25 cellular contexts compared by ENCODE assay signal in genomic region chrX:47927212-47927611, GRCh38.
"Had no signal": no experiment of that assay in that cellular context is flagged by ENCODE, and none has a peak within 500 bp of the region (broad histone marks: within the 10 kb centered on the region; RNA-seq: fewer than 3 reads in every experiment).

No MANE protein-coding gene starts in this region.

- H3K27ac Mint-ChIP-seq: activated CD4-positive, alpha-beta T cell treated with anti-CD3 and anti-CD28 coated beads, Interleukin-2, amount 10 ng/mL, durations not matched to agents 7 days and 5 days; activated CD8-positive, alpha-beta memory T cell treated with anti-CD3 and anti-CD28 coated beads, Interleukin-2, amount 10 ng/mL, durations not matched to agents 7 days and 5 days; activated CD8-positive, alpha-beta T cell treated with anti-CD3 and anti-CD28 coated beads for 36 hours; activated naive CD8-positive, alpha-beta T cell treated with anti-CD3 and anti-CD28 coated beads, Interleukin-2, amount 50 U/mL, for 24 hours; endodermal cell; stimulated activated naive CD8-positive, alpha-beta T cell treated with anti-CD3 and anti-CD28 coated beads, Interleukin-15, amount 100 ng/mL, for 72 hours had no signal

- H3K9me3 Mint-ChIP-seq: activated CD8-positive, alpha-beta T cell treated with anti-CD3 and anti-CD28 coated beads for 36 hours; activated naive CD8-positive, alpha-beta T cell treated with anti-CD3 and anti-CD28 coated beads, Interleukin-2, amount 50 U/mL, for 24 hours had no signal

- H3K4me1 Mint-ChIP-seq: activated CD4-positive, alpha-beta T cell treated with anti-CD3 and anti-CD28 coated beads, Interleukin-2, amount 10 ng/mL, durations not matched to agents 7 days and 5 days; activated CD8-positive, alpha-beta memory T cell treated with anti-CD3 and anti-CD28 coated beads, Interleukin-2, amount 10 ng/mL, durations not matched to agents 7 days and 5 days; activated naive CD8-positive, alpha-beta T cell treated with anti-CD3 and anti-CD28 coated beads, Interleukin-2, amount 50 U/mL, for 24 hours; endodermal cell; stimulated activated naive CD8-positive, alpha-beta T cell treated with anti-CD3 and anti-CD28 coated beads, Interleukin-15, amount 100 ng/mL, for 72 hours had no signal

- DNase-seq: activated CD4-positive, alpha-beta T cell treated with anti-CD3 and anti-CD28 coated beads, Interleukin-2, amount 10 ng/mL, durations not matched to agents 7 days and 5 days; activated CD4-positive, CD25-positive, alpha-beta regulatory T cell treated with anti-CD3 and anti-CD28 coated beads, Interleukin-2, amount 50 U/mL, for 72 hours; activated CD8-positive, alpha-beta memory T cell treated with anti-CD3 and anti-CD28 coated beads, Interleukin-2, amount 10 ng/mL, durations not matched to agents 7 days and 5 days; activated CD8-positive, alpha-beta T cell treated with anti-CD3 and anti-CD28 coated beads for 36 hours; activated effector memory CD4-positive, alpha-beta T cell treated with anti-CD3 and anti-CD28 coated beads, Interleukin-2, amount 50 U/mL, for 16 hours; activated naive CD4-positive, alpha-beta T cell treated with anti-CD3 and anti-CD28 coated beads, Interleukin-2, amount 50 U/mL, for 16 hours; activated naive CD8-positive, alpha-beta T cell treated with anti-CD3 and anti-CD28 coated beads, Interleukin-2, amount 50 U/mL, for 24 hours; activated T-cell treated with anti-CD3 and anti-CD28 coated beads for 4 hours; body of pancreas; cortex of kidney; endodermal cell; esophagus squamous epithelium; gastrocnemius medialis; head of caudate nucleus; left colon; mesendoderm; mucosa of descending colon; occipital lobe; right lobe of liver; stimulated activated CD4-positive, alpha-beta T cell treated with anti-CD3 and anti-CD28 coated beads, Interleukin-1b, Interleukin-23, amount 100 ng/mL, for 48 hours; stimulated activated naive CD8-positive, alpha-beta T cell treated with anti-CD3 and anti-CD28 coated beads, Interleukin-15, amount 100 ng/mL, for 72 hours; tibial artery had no signal

- H3K27me3 ChIP-seq: body of pancreas, cardiac muscle cell, esophagus squamous epithelium, gastrocnemius medialis, tibial artery had no signal

- ATAC-seq: activated CD8-positive, alpha-beta memory T cell treated with anti-CD3 and anti-CD28 coated beads, Interleukin-2, amount 10 ng/mL, durations not matched to agents 7 days and 5 days; activated CD8-positive, alpha-beta T cell treated with anti-CD3 and anti-CD28 coated beads for 36 hours; activated naive CD8-positive, alpha-beta T cell treated with anti-CD3 and anti-CD28 coated beads, Interleukin-2, amount 50 U/mL, for 24 hours; body of pancreas; gastrocnemius medialis; left colon; mucosa of descending colon; right lobe of liver; stimulated activated naive CD8-positive, alpha-beta T cell treated with anti-CD3 and anti-CD28 coated beads, Interleukin-15, amount 100 ng/mL, for 72 hours had no signal

- H3K27ac ChIP-seq: body of pancreas, cardiac muscle cell, esophagus squamous epithelium, gastrocnemius medialis, right lobe of liver, skin epidermis, tibial artery, VCaP had no signal

- H3K4me1 ChIP-seq: body of pancreas, esophagus squamous epithelium, gastrocnemius medialis, right lobe of liver, tibial artery had no signal

- H3K4me3 Mint-ChIP-seq: activated CD4-positive, alpha-beta T cell treated with anti-CD3 and anti-CD28 coated beads, Interleukin-2, amount 10 ng/mL, durations not matched to agents 7 days and 5 days; activated CD8-positive, alpha-beta memory T cell treated with anti-CD3 and anti-CD28 coated beads, Interleukin-2, amount 10 ng/mL, durations not matched to agents 7 days and 5 days; activated CD8-positive, alpha-beta T cell treated with anti-CD3 and anti-CD28 coated beads for 36 hours; activated naive CD8-positive, alpha-beta T cell treated with anti-CD3 and anti-CD28 coated beads, Interleukin-2, amount 50 U/mL, for 24 hours; endodermal cell; stimulated activated naive CD8-positive, alpha-beta T cell treated with anti-CD3 and anti-CD28 coated beads, Interleukin-15, amount 100 ng/mL, for 72 hours had no signal

- H3K27me3 Mint-ChIP-seq: activated CD4-positive, alpha-beta T cell treated with anti-CD3 and anti-CD28 coated beads, Interleukin-2, amount 10 ng/mL, durations not matched to agents 7 days and 5 days; activated CD8-positive, alpha-beta memory T cell treated with anti-CD3 and anti-CD28 coated beads, Interleukin-2, amount 10 ng/mL, durations not matched to agents 7 days and 5 days; activated CD8-positive, alpha-beta T cell treated with anti-CD3 and anti-CD28 coated beads for 36 hours; activated naive CD8-positive, alpha-beta T cell treated with anti-CD3 and anti-CD28 coated beads, Interleukin-2, amount 50 U/mL, for 24 hours; stimulated activated naive CD8-positive, alpha-beta T cell treated with anti-CD3 and anti-CD28 coated beads, Interleukin-15, amount 100 ng/mL, for 72 hours had no signal

- H3K9me3 ChIP-seq: body of pancreas, esophagus squamous epithelium, gastrocnemius medialis, mucosa of descending colon, right lobe of liver had no signal

- H3K4me3 ChIP-seq: body of pancreas, cardiac muscle cell, esophagus squamous epithelium, gastrocnemius medialis, mucosa of descending colon, right lobe of liver, skin epidermis, tibial artery had no signal

- H3K36me3 Mint-ChIP-seq: activated CD8-positive, alpha-beta memory T cell treated with anti-CD3 and anti-CD28 coated beads, Interleukin-2, amount 10 ng/mL, durations not matched to agents 7 days and 5 days had no signal

- H3K36me3 ChIP-seq: cardiac muscle cell, esophagus squamous epithelium, gastrocnemius medialis, right lobe of liver, tibial artery had no signal
